ENCODE assay signal across 20 cellular contexts in genomic region chr2:112634153-112634873, GRCh38. TPM values are rescaled to one million over a fixed set of nuclear protein-coding genes. Genes with fewer than 3 reads are reported as not detected.
A peak's percentile ranks its signal among the peaks of the same experiment; 100 is the strongest.
DNase-seq lines count a peak whose midpoint lies in the region; ATAC-seq and TF ChIP-seq lines count a peak whose summit lies in the region.
"Had no signal": no experiment of that assay in that cellular context is flagged by ENCODE, and none has a peak within 500 bp of the region (broad histone marks: within the 10 kb centered on the region; RNA-seq: fewer than 3 reads in every experiment).

No MANE protein-coding gene starts in this region.

- peak overlapping the region; percentile 27 for H2AFZ ChIP-seq in trophoblast cell (ENCODE audit: insufficient read depth, low read length, poor library complexity)
- H2AFZ ChIP-seq: GM23338 had no signal

- H2BK12ac ChIP-seq in trophoblast cell (ENCODE audit: low read length): peak overlapping the region; percentile 65

- intact Hi-C loops in prostate gland (cut with DNase I): no loop called here

- peak overlapping the region; percentile 1 for H3K4me2 ChIP-seq in trophoblast cell (ENCODE audit: low read length)
- H3K4me2 ChIP-seq: GM23338 had no signal

- peak overlapping the region in 1 of 4 donors; percentile 30 for H3K27ac ChIP-seq in Peyer's patch
- peak overlapping the region; percentile 27 for H3K27ac ChIP-seq in trophoblast cell (ENCODE audit: low read depth, low read length)
- no peak overlapping the region for H3K27ac ChIP-seq in prostate gland
- H3K27ac ChIP-seq: epithelial cell of prostate, sigmoid colon had no signal

- WGBS in trophoblast cell (ENCODE audit: extremely low coverage, insufficient coverage, insufficient read length): no CpG with 5 or more reads among the region's 16 CpGs
- 87% methylated on average over 16 of the region's 16 CpGs for WGBS in prostate gland

- TF ChIP-seq POLR2A in Peyer's patch (IDR thresholded peaks at IDR 0.05) (no peak), prostate gland (IDR thresholded peaks at IDR 0.05) (no peak)

- H3K18ac ChIP-seq in trophoblast cell (ENCODE audit: low read length): peak overlapping the region; percentile 47

- peak overlapping the region; percentile 78 to 84 for H3K4me3 Mint-ChIP-seq in effector memory CD8-positive, alpha-beta T cell
- H3K4me3 Mint-ChIP-seq: GM23338; stimulated activated naive B cell treated with anti-CD40 and anti-IgM and Interleukin-4, amounts not matched to agents 10 μg/mL and 1 μg/mL and 100 μg/mL, for 72 hours had no signal

- no peak overlapping the region for H3K23ac ChIP-seq in trophoblast cell (ENCODE audit: low read length)

- H3K27me3 ChIP-seq in Peyer's patch: no peaks in the 10 kb centered on the region
- H3K27me3 ChIP-seq in trophoblast cell (ENCODE audit: insufficient read depth, low read length): no peaks in the 10 kb centered on the region
- H3K27me3 ChIP-seq in prostate gland (replicated peaks; ENCODE audit: insufficient read depth): no peaks in the 10 kb centered on the region
- H3K27me3 ChIP-seq: BE2C had no signal

- peaks cover 26% of the 10 kb centered on the region for H3K36me3 Mint-ChIP-seq in effector memory CD8-positive, alpha-beta T cell (ENCODE audit: insufficient read depth)
- H3K36me3 Mint-ChIP-seq: activated naive CD4-positive, alpha-beta T cell treated with anti-CD3 and anti-CD28 coated beads, Interleukin-2, amount 50 U/mL, for 72 hours; stimulated activated naive B cell treated with anti-CD40 and anti-IgM and Interleukin-4, amounts not matched to agents 10 μg/mL and 1 μg/mL and 100 μg/mL, for 72 hours had no signal

- H3K9me3 ChIP-seq in Peyer's patch (no peaks in the 10 kb centered on the region), trophoblast cell (ENCODE audit: insufficient read depth, low read depth, low read length) (no peaks in the 10 kb centered on the region), prostate gland (no peaks in the 10 kb centered on the region)
- H3K9me3 ChIP-seq: BE2C, sigmoid colon had no signal

- ATAC-seq in effector memory CD8-positive, alpha-beta T cell (replicated peaks): peak; percentile 61
- ATAC-seq in GM21723 (IDR thresholded peaks at IDR 0.05; ENCODE audit: unreplicated experiment): no peak
- ATAC-seq: activated naive CD4-positive, alpha-beta T cell treated with anti-CD3 and anti-CD28 coated beads, Interleukin-2, amount 50 U/mL, for 72 hours; GM23338; stimulated activated naive B cell treated with anti-CD40 and anti-IgM and Interleukin-4, amounts not matched to agents 10 μg/mL and 1 μg/mL and 100 μg/mL, for 72 hours had no signal

- peak overlapping the region; percentile 24 for H4K8ac ChIP-seq in trophoblast cell (ENCODE audit: low read depth, low read length)

- H3K9me3 Mint-ChIP-seq in effector memory CD8-positive, alpha-beta T cell: no peaks in the 10 kb centered on the region
- H3K9me3 Mint-ChIP-seq: activated naive CD4-positive, alpha-beta T cell treated with anti-CD3 and anti-CD28 coated beads, Interleukin-2, amount 50 U/mL, for 72 hours; GM23338; stimulated activated naive B cell treated with anti-CD40 and anti-IgM and Interleukin-4, amounts not matched to agents 10 μg/mL and 1 μg/mL and 100 μg/mL, for 72 hours had no signal

- no peak overlapping the region for H2BK120ac ChIP-seq in trophoblast cell (ENCODE audit: insufficient read depth, low read length, poor library complexity)

- peak overlapping the region; percentile 13 for H3K4ac ChIP-seq in trophoblast cell (ENCODE audit: low read depth, low read length)

- peaks cover 68 to 78% of the 10 kb centered on the region in 2 donors for H3K4me1 Mint-ChIP-seq in effector memory CD8-positive, alpha-beta T cell (ENCODE audit: low read depth in 2 of 2)

- H3K27me3 Mint-ChIP-seq in effector memory CD8-positive, alpha-beta T cell: no peaks in the 10 kb centered on the region
- H3K27me3 Mint-ChIP-seq: stimulated activated naive B cell treated with anti-CD40 and anti-IgM and Interleukin-4, amounts not matched to agents 10 μg/mL and 1 μg/mL and 100 μg/mL, for 72 hours had no signal

- no peak overlapping the region for H3K9ac ChIP-seq in trophoblast cell (ENCODE audit: low read length)

- H3K4me3 ChIP-seq in Peyer's patch: no peak overlapping the region
- no peak overlapping the region for H3K4me3 ChIP-seq in trophoblast cell (ENCODE audit: low read depth, low read length)
- no peak overlapping the region for H3K4me3 ChIP-seq in prostate gland
- H3K4me3 ChIP-seq: GM23338, sigmoid colon had no signal

- peak overlapping the region; percentile 0 for H4K91ac ChIP-seq in trophoblast cell (ENCODE audit: low read depth, low read length)

- H3K36me3 ChIP-seq in Peyer's patch (no peaks in the 10 kb centered on the region), trophoblast cell (ENCODE audit: control insufficient read depth in 1 of 2, insufficient read depth in 2 of 2, low read length in 2 of 2) (no peaks in the 10 kb centered on the region), prostate gland (no peaks in the 10 kb centered on the region)
- H3K36me3 ChIP-seq: BE2C, sigmoid colon had no signal

- H3K79me2 ChIP-seq in trophoblast cell (ENCODE audit: control insufficient read depth, insufficient read depth, low read length, poor library complexity): no peaks in the 10 kb centered on the region

- no peak overlapping the region for H4K12ac ChIP-seq in trophoblast cell (ENCODE audit: low read depth, low read length)

- H3K4me1 ChIP-seq in Peyer's patch (peaks cover 3 to 9% (median 7%) of the 10 kb centered on the region in 4 donors), trophoblast cell (ENCODE audit: control insufficient read depth in 1 of 2, insufficient read depth in 2 of 2, low read length in 2 of 2) (peaks cover 16 to 21% of the 10 kb centered on the region in 2 experiments), prostate gland (replicated peaks) (no peaks in the 10 kb centered on the region)
- H3K4me1 ChIP-seq: BE2C, sigmoid colon had no signal

- peaks cover 11% of the 10 kb centered on the region for H3K79me1 ChIP-seq in trophoblast cell (ENCODE audit: low read length)

- no peak overlapping the region for H3K14ac ChIP-seq in trophoblast cell (ENCODE audit: low read length)

- peak overlapping the region; percentile 28 for H2AK5ac ChIP-seq in trophoblast cell (ENCODE audit: low read length)

- peak overlapping the region; percentile 24 for H2BK5ac ChIP-seq in trophoblast cell (ENCODE audit: low read depth, low read length, poor library complexity)

- H3K27ac Mint-ChIP-seq in effector memory CD8-positive, alpha-beta T cell: peak overlapping the region; percentile 76 to 95
- H3K27ac Mint-ChIP-seq: activated naive CD4-positive, alpha-beta T cell treated with anti-CD3 and anti-CD28 coated beads, Interleukin-2, amount 50 U/mL, for 72 hours; GM23338; stimulated activated naive B cell treated with anti-CD40 and anti-IgM and Interleukin-4, amounts not matched to agents 10 μg/mL and 1 μg/mL and 100 μg/mL, for 72 hours had no signal

- TF ChIP-seq CTCF in Peyer's patch (IDR thresholded peaks at IDR 0.05) (no peak), prostate gland (IDR thresholded peaks at IDR 0.05) (no peak)

- DNase-seq in ELF-1 (ENCODE audit: low read depth, low spot score) (peak; percentile 33), Peyer's patch (peak in 2 of 3 donors; percentile 27 to 67), trophoblast cell (peak; percentile 82 to 90), NCI-H1417 (lab: John Stamatoyannopoulos, UW) (no peak), prostate gland (ENCODE audit: low spot score) (no peak), COLO668 (lab: John Stamatoyannopoulos, UW; ENCODE audit: unreplicated experiment) (no peak)
- DNase-seq in effector memory CD8-positive, alpha-beta T cell: peak; percentile 29 to 34 (median 33)
- DNase-seq: BE2C; EL; glutamatergic neuron; KG1; NCI-H1436; NCI-H446 treated with DMSO at 0.1 percent for 48 hours; sigmoid colon; stimulated activated naive B cell treated with anti-CD40 and anti-IgM and Interleukin-4, amounts not matched to agents 10 μg/mL and 1 μg/mL and 100 μg/mL, for 72 hours; SW 1271 had no signal

RNA-seq across cellular contexts. Expression of gene SLC20A1, which starts 11.4 kb away (rescaled TPM):
- total RNA-seq in Peyer's patch: 100 to 1,000 TPM in 3 of 4 donors, 10 to 100 TPM in 1; 48.7 to 143 (median 122) TPM
- 25.1 and 26.0 TPM in 2 replicates for polyA plus RNA-seq in trophoblast cell (2013)
- 10 to 100 TPM; 10.7 to 34.1 TPM for total RNA-seq in prostate gland

RNA-seq across cellular contexts. Expression of gene CHCHD5, which starts 49.9 kb away (rescaled TPM):
- total RNA-seq in Peyer's patch (10 to 100 TPM in 3 of 4 donors, 1 to 10 TPM in 1; 8.3 to 20.7 (median 11.4) TPM), prostate gland (10 to 100 TPM; 26.3 to 35.4 TPM)
- 17.5 and 20.8 TPM in 2 replicates for polyA plus RNA-seq in trophoblast cell (2013)

Comparison
In these comparisons a context has a peak if more than half of its experiments do, and no peak if none do; other contexts are left out.
1. DNase-seq: peak in ELF-1 (single experiment), Peyer's patch (2 of 3), effector memory CD8-positive, alpha-beta T cell (3 of 3) and trophoblast cell (2 of 2); none in NCI-H1417 (0 of 3), prostate gland (single experiment) and COLO668 (single experiment).